ENCODE assay signal across 18 cellular contexts in genomic region chr13:98897706-98898105, GRCh38.
DNase-seq lines count a peak whose midpoint lies in the region; ATAC-seq and TF ChIP-seq lines count a peak whose summit lies in the region.
"Had no signal": no experiment of that assay in that cellular context is flagged by ENCODE, and none has a peak within 500 bp of the region (broad histone marks: within the 10 kb centered on the region; RNA-seq: fewer than 3 reads in every experiment).

No MANE protein-coding gene starts in this region.

- no peaks in the 10 kb centered on the region for H3K9me3 Mint-ChIP-seq in CD4-positive, alpha-beta T cell
- H3K9me3 Mint-ChIP-seq in chondrocyte (ENCODE audit: low read depth) (no peaks in the 10 kb centered on the region), type B pancreatic cell (no peaks in the 10 kb centered on the region)
- no peaks in the 10 kb centered on the region for H3K9me3 Mint-ChIP-seq in stimulated activated effector memory CD8-positive, alpha-beta T cell treated with anti-CD3 and anti-CD28 coated beads, Interleukin-12 subunit alpha, Interleukin-12 subunit beta, amount 100 ng/mL, for 72 hours
- H3K9me3 Mint-ChIP-seq: CD14-positive monocyte; CD8-positive, alpha-beta T cell had no signal

- no peaks in the 10 kb centered on the region for H3K27me3 Mint-ChIP-seq in CD4-positive, alpha-beta T cell
- H3K27me3 Mint-ChIP-seq in chondrocyte (ENCODE audit: low read depth) (no peaks in the 10 kb centered on the region), type B pancreatic cell (no peaks in the 10 kb centered on the region)

- H3K36me3 Mint-ChIP-seq in CD4-positive, alpha-beta T cell (ENCODE audit: low read depth), result peaks cover 79% of the 10 kb centered on the region
- H3K36me3 Mint-ChIP-seq in chondrocyte (ENCODE audit: low read depth), result peaks cover 21% of the 10 kb centered on the region
- peaks cover 61% of the 10 kb centered on the region for H3K36me3 Mint-ChIP-seq in stimulated activated effector memory CD8-positive, alpha-beta T cell treated with anti-CD3 and anti-CD28 coated beads, Interleukin-12 subunit alpha, Interleukin-12 subunit beta, amount 100 ng/mL, for 72 hours
- H3K36me3 Mint-ChIP-seq in type B pancreatic cell, result peaks cover 18% of the 10 kb centered on the region
- H3K36me3 Mint-ChIP-seq: CD14-positive monocyte had no signal

- peak overlapping the region; percentile 12 for H3K27ac Mint-ChIP-seq in CD4-positive, alpha-beta T cell
- no peak overlapping the region for H3K27ac Mint-ChIP-seq in chondrocyte (ENCODE audit: unreplicated experiment)
- H3K27ac Mint-ChIP-seq in stimulated activated effector memory CD8-positive, alpha-beta T cell treated with anti-CD3 and anti-CD28 coated beads, Interleukin-12 subunit alpha, Interleukin-12 subunit beta, amount 100 ng/mL, for 72 hours, result peak overlapping the region; percentile 11
- no peak overlapping the region for H3K27ac Mint-ChIP-seq in type B pancreatic cell
- H3K27ac Mint-ChIP-seq: CD14-positive monocyte had no signal

- intact Hi-C loops in CD4-positive, alpha-beta T cell (cut with DNase I, micrococcal nuclease), result loop anchor here in 1 of 2 experiments (5.0 to 10.0 kb wide), 2 partner anchors 135 to 357 kb away; partner anchors contain the start of gene GPR18

- no peak overlapping the region for H3K4me3 Mint-ChIP-seq in CD4-positive, alpha-beta T cell
- H3K4me3 Mint-ChIP-seq in chondrocyte (ENCODE audit: unreplicated experiment) (no peak overlapping the region), type B pancreatic cell (no peak overlapping the region)
- no peak overlapping the region for H3K4me3 Mint-ChIP-seq in stimulated activated effector memory CD8-positive, alpha-beta T cell treated with anti-CD3 and anti-CD28 coated beads, Interleukin-12 subunit alpha, Interleukin-12 subunit beta, amount 100 ng/mL, for 72 hours
- H3K4me3 Mint-ChIP-seq: CD14-positive monocyte; CD8-positive, alpha-beta T cell had no signal

- no peak overlapping the region for H3K27ac ChIP-seq in CD4-positive, alpha-beta T cell (ENCODE audit: low read depth, low read length)
- H3K27ac ChIP-seq: BLaER1 treated with 17β-estradiol and CSF1 and Interleukin-3, amounts not matched to agents 10 nM and 100 nM; GM23248 had no signal

- TF ChIP-seq CTCF in CD4-positive, alpha-beta T cell (IDR thresholded peaks at IDR 0.05), result no peak
- peak; percentile 2 for TF ChIP-seq CTCF in chondrocyte (IDR thresholded peaks at IDR 0.05)
- TF ChIP-seq CTCF in type B pancreatic cell (conservative IDR thresholded peaks at IDR 0.05), result no peak

- H3K27me3 ChIP-seq in CD4-positive, alpha-beta T cell (ENCODE audit: control insufficient read depth, insufficient read depth, low read length), result no peaks in the 10 kb centered on the region
- H3K27me3 ChIP-seq: BLaER1 treated with 17β-estradiol and CSF1 and Interleukin-3, amounts not matched to agents 10 nM and 100 nM had no signal

- no peak for DNase-seq in CD4-positive, alpha-beta T cell
- no peak for DNase-seq in chondrocyte (ENCODE audit: low spot score)
- DNase-seq in stimulated activated effector memory CD8-positive, alpha-beta T cell treated with anti-CD3 and anti-CD28 coated beads, Interleukin-12 subunit alpha, Interleukin-12 subunit beta, amount 100 ng/mL, for 72 hours (ENCODE audit: low spot score in 2 of 2), result no peak
- no peak for DNase-seq in EL
- no peak for DNase-seq in type B pancreatic cell (ENCODE audit: extremely low spot score, unreplicated experiment)
- no peak for DNase-seq in NCI-H128 (lab: John Stamatoyannopoulos, UW; ENCODE audit: unreplicated experiment)
- DNase-seq: ACHN; AML-193; BE2C; CD8-positive, alpha-beta T cell; DMS 273 treated with DMSO at 0.1 percent for 48 hours; DMS79; GF-D8; GM23248; H7; HCEC 1CT had no signal

- CTCF ChIA-PET in CD4-positive, alpha-beta T cell (lab: Charles Lee), result no interaction called here

- H3K9me3 ChIP-seq in CD4-positive, alpha-beta T cell (ENCODE audit: control insufficient read depth, low read length), result no peaks in the 10 kb centered on the region
- H3K9me3 ChIP-seq: BE2C; BLaER1 treated with 17β-estradiol and CSF1 and Interleukin-3, amounts not matched to agents 10 nM and 100 nM had no signal

- no peak for ATAC-seq in CD4-positive, alpha-beta T cell (ENCODE audit: poor library complexity)
- ATAC-seq in stimulated activated effector memory CD8-positive, alpha-beta T cell treated with anti-CD3 and anti-CD28 coated beads, Interleukin-12 subunit alpha, Interleukin-12 subunit beta, amount 100 ng/mL, for 72 hours, result no peak
- ATAC-seq: CD8-positive, alpha-beta T cell had no signal

- no peaks in the 10 kb centered on the region for H3K4me1 Mint-ChIP-seq in CD4-positive, alpha-beta T cell (ENCODE audit: low read depth)
- H3K4me1 Mint-ChIP-seq in chondrocyte (ENCODE audit: low read depth) (no peaks in the 10 kb centered on the region), type B pancreatic cell (ENCODE audit: unreplicated experiment) (peaks cover 8% of the 10 kb centered on the region)
- no peaks in the 10 kb centered on the region for H3K4me1 Mint-ChIP-seq in stimulated activated effector memory CD8-positive, alpha-beta T cell treated with anti-CD3 and anti-CD28 coated beads, Interleukin-12 subunit alpha, Interleukin-12 subunit beta, amount 100 ng/mL, for 72 hours
- H3K4me1 Mint-ChIP-seq: CD14-positive monocyte had no signal

- POLR2A ChIA-PET in CD4-positive, alpha-beta T cell (lab: Charles Lee), result no interaction called here

Comparison
In these comparisons a context has a peak if more than half of its experiments do, and no peak if none do; other contexts are left out.
1. H3K27ac Mint-ChIP-seq: peak in CD4-positive, alpha-beta T cell (single experiment) and stimulated activated effector memory CD8-positive, alpha-beta T cell treated with anti-CD3 and anti-CD28 coated beads, Interleukin-12 subunit alpha, Interleukin-12 subunit beta, amount 100 ng/mL, for 72 hours (single experiment); none in chondrocyte (single experiment) and type B pancreatic cell (single experiment).